ENCODE assay signal across 17 cellular contexts in genomic region chr16:47059991-47060390, GRCh38.
A peak's percentile ranks its signal among the peaks of the same experiment; 100 is the strongest.
DNase-seq lines count a peak whose midpoint lies in the region; ATAC-seq and TF ChIP-seq lines count a peak whose summit lies in the region.
"Had no signal": no experiment of that assay in that cellular context is flagged by ENCODE, and none has a peak within 500 bp of the region (broad histone marks: within the 10 kb centered on the region; RNA-seq: fewer than 3 reads in every experiment).

No MANE protein-coding gene starts in this region.

- H2AK5ac ChIP-seq in H9 (ENCODE audit: insufficient read length, low read length) = no peak overlapping the region

- H3K27ac Mint-ChIP-seq in H9 = no peak overlapping the region
- no peak overlapping the region for H3K27ac Mint-ChIP-seq in type B pancreatic cell
- H3K27ac Mint-ChIP-seq: CD4-positive, alpha-beta memory T cell; IgD-negative memory B cell had no signal

- H2BK120ac ChIP-seq in H9 (ENCODE audit: low read depth, low read length, poor library complexity, severe bottlenecking) = no peak overlapping the region

- H4K8ac ChIP-seq in H9 (replicated peaks; ENCODE audit: insufficient read length, low read depth, low read length) = no peak overlapping the region

- H3K4me1 ChIP-seq in H9 (ENCODE audit: insufficient read depth, low read length) (no peaks in the 10 kb centered on the region), colonic mucosa (no peaks in the 10 kb centered on the region)
- H3K4me1 ChIP-seq: Caco-2 had no signal

- no peak overlapping the region for H2BK20ac ChIP-seq in H9 (ENCODE audit: low read depth, low read length, poor library complexity, severe bottlenecking)

- no peak overlapping the region for H3K23ac ChIP-seq in H9 (ENCODE audit: insufficient read length, low read depth, low read length)

- DNase-seq in H9 (no peak), brain microvascular endothelial cell (no peak), mesenteric fat pad (ENCODE audit: low spot score) (peak; percentile 12), type B pancreatic cell (ENCODE audit: extremely low spot score, unreplicated experiment) (no peak), colonic mucosa (no peak), KBM-7 (no peak)
- DNase-seq: Caco-2; CD4-positive, alpha-beta memory T cell; DND-41; Kasumi-1; NCI-H1417; NCI-H187; NCI-H446; NCI-H526 had no signal

- no peak for ATAC-seq in HG02588 (IDR thresholded peaks at IDR 0.05; ENCODE audit: unreplicated experiment)
- ATAC-seq: Right ventricle myocardium inferior had no signal

- intact Hi-C loops in colonic mucosa (cut with DNase I) = no loop called here

- no peaks in the 10 kb centered on the region for H3K23me2 ChIP-seq in H9 (ENCODE audit: insufficient read length, low read depth, low read length, poor library complexity, severe bottlenecking)

- H3K4me1 Mint-ChIP-seq in H9 = no peaks in the 10 kb centered on the region
- H3K4me1 Mint-ChIP-seq in type B pancreatic cell (ENCODE audit: unreplicated experiment) = no peaks in the 10 kb centered on the region
- H3K4me1 Mint-ChIP-seq: CD4-positive, alpha-beta memory T cell; IgD-negative memory B cell had no signal

- H3K27me3 ChIP-seq in H9 (ENCODE audit: insufficient read depth, low read length) (no peaks in the 10 kb centered on the region), brain microvascular endothelial cell (replicated peaks) (no peaks in the 10 kb centered on the region), colonic mucosa (no peaks in the 10 kb centered on the region)

- no peak overlapping the region for H2BK15ac ChIP-seq in H9 (ENCODE audit: low read depth, low read length)

- H3K36me3 ChIP-seq in brain microvascular endothelial cell (replicated peaks) (no peaks in the 10 kb centered on the region), colonic mucosa (no peaks in the 10 kb centered on the region)

- no peak overlapping the region for H4K91ac ChIP-seq in H9 (ENCODE audit: insufficient read length, low read depth, low read length)

- H2BK5ac ChIP-seq in H9 (ENCODE audit: insufficient read length, low read length) = no peak overlapping the region

- H3K27ac ChIP-seq in H9 (ENCODE audit: insufficient read length, low read depth, low read length) (no peak overlapping the region), brain microvascular endothelial cell (no peak overlapping the region), colonic mucosa (no peak overlapping the region)

- H3K36me3 Mint-ChIP-seq in H9 (ENCODE audit: insufficient read depth in 1 of 3, low read depth in 3 of 3) = no peaks in the 10 kb centered on the region; a peak in 2 of 7 replicates
- H3K36me3 Mint-ChIP-seq in type B pancreatic cell = no peaks in the 10 kb centered on the region
- H3K36me3 Mint-ChIP-seq: CD4-positive, alpha-beta memory T cell had no signal

- peaks cover 7 to 11% of the 10 kb centered on the region in 2 experiments; a peak in 3 of 5 replicates for H3K9me3 Mint-ChIP-seq in H9
- peaks cover 6% of the 10 kb centered on the region for H3K9me3 Mint-ChIP-seq in type B pancreatic cell

- no peak overlapping the region for H3K4me3 Mint-ChIP-seq in H9
- no peak overlapping the region for H3K4me3 Mint-ChIP-seq in type B pancreatic cell
- H3K4me3 Mint-ChIP-seq: CD4-positive, alpha-beta memory T cell; IgD-negative memory B cell had no signal

- H3K27me3 Mint-ChIP-seq in H9 (ENCODE audit: low read depth) (no peaks in the 10 kb centered on the region), type B pancreatic cell (no peaks in the 10 kb centered on the region)

- no peak overlapping the region for H2AFZ ChIP-seq in H9 (ENCODE audit: low read length)

- H3K4me3 ChIP-seq in brain microvascular endothelial cell (ENCODE audit: low read depth, low read length) (no peak overlapping the region), colonic mucosa (no peak overlapping the region)

- no peaks in the 10 kb centered on the region for H4K20me1 ChIP-seq in H9 (ENCODE audit: control insufficient read depth, insufficient read depth, insufficient read length)

- H3K79me2 ChIP-seq in H9 (ENCODE audit: insufficient read depth, low read length) = no peaks in the 10 kb centered on the region

- H3K18ac ChIP-seq in H9 (ENCODE audit: insufficient read length, low read depth, low read length) = no peak overlapping the region

- in situ Hi-C loops in brain microvascular endothelial cell (cut with HindIII; ENCODE audit: low pct_ligation_motif_present, low sequenced_read_pairs) (no loop called here), KBM-7 (cut with MboI; ENCODE audit: low pct_unique_long_range_greater_than_20kb, low sequenced_read_pairs) (no loop called here)

- no peak overlapping the region for H3K56ac ChIP-seq in H9 (ENCODE audit: insufficient read length, low read depth, low read length)

- no CpG with 5 or more reads among the region's 7 CpGs for WGBS in H9 (ENCODE audit: extremely low coverage, insufficient read length, low lambda C conversion rate)

- no peak overlapping the region for H4K5ac ChIP-seq in H9 (ENCODE audit: insufficient read length, low read depth, low read length)

- H3K79me1 ChIP-seq in H9 (ENCODE audit: insufficient read depth, low read depth, low read length, poor library complexity, severe bottlenecking) = no peaks in the 10 kb centered on the region

- H3K9ac ChIP-seq in H9 (ENCODE audit: extremely low read depth, insufficient read length, low read length) = no peak overlapping the region
- no peak overlapping the region for H3K9ac ChIP-seq in colonic mucosa (ENCODE audit: low read depth in 2 of 2, low read length in 2 of 2)

- no peak overlapping the region for H3K4me2 ChIP-seq in H9 (ENCODE audit: insufficient read depth, insufficient read length, low read length)

- H3T11ph ChIP-seq in H9 (ENCODE audit: low read length) = no peak overlapping the region

- no peak overlapping the region for H2BK12ac ChIP-seq in H9 (ENCODE audit: insufficient read length, low read depth, low read length)

- H3K14ac ChIP-seq in H9 (ENCODE audit: insufficient read depth, low read length) = no peak overlapping the region

- H3K9me3 ChIP-seq in H9 (ENCODE audit: control insufficient read depth, low read depth, low read length) (no peaks in the 10 kb centered on the region), colonic mucosa (no peaks in the 10 kb centered on the region)
- H3K9me3 ChIP-seq: Caco-2 had no signal

- TF ChIP-seq CTCF in H9 (conservative IDR thresholded peaks at IDR 0.05) (peak; percentile 35; the same call in 1 of the 3 replicates), brain microvascular endothelial cell (IDR thresholded peaks at IDR 0.05; ENCODE audit: low read depth, low read length, missing control alignments) (peak; percentile 5), type B pancreatic cell (conservative IDR thresholded peaks at IDR 0.05) (peak; percentile 33), colonic mucosa (IDR thresholded peaks at IDR 0.05) (no peak)

- no peak overlapping the region for H3K4ac ChIP-seq in H9 (ENCODE audit: low read depth, low read length)
